In the genomic region with DNA sequence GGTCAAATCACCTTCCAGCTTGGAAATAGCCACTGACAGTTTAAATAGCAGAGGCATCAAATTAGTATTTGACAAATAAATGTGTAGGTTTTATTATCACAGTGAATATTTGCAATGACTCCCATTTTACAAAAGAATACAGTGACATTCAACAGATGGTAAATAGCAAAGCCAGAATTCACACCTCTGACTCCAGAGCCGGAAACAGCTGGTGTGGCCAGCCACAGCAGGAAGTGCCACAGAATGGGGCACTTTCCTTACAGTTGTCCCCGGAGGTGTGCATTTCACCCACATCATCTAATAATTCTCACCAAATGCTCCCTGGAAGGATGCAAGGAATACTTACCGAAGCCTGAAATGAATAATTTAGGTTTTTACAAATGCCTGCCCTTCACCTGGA, we compare ENCODE assay signal across 17 cellular contexts.
A peak's percentile ranks its signal among the peaks of the same experiment; 100 is the strongest.
DNase-seq lines count a peak whose midpoint lies in the region; ATAC-seq and TF ChIP-seq lines count a peak whose summit lies in the region.
"Had no signal": no experiment of that assay in that cellular context is flagged by ENCODE, and none has a peak within 500 bp of the region (broad histone marks: within the 10 kb centered on the region; RNA-seq: fewer than 3 reads in every experiment).

No MANE protein-coding gene starts in this region.

- TF ChIP-seq EP300 in esophagus muscularis mucosa (IDR thresholded peaks at IDR 0.05) = no peak

- no peaks in the 10 kb centered on the region for H3K36me3 ChIP-seq in esophagus muscularis mucosa
- H3K36me3 ChIP-seq in spleen = no peaks in the 10 kb centered on the region
- H3K36me3 ChIP-seq: HAP-1 had no signal

- H3K4me1 ChIP-seq in esophagus muscularis mucosa (no peaks in the 10 kb centered on the region), spleen (peaks cover 0 to 5% (median 2%) of the 10 kb centered on the region in 6 donors)
- H3K4me1 ChIP-seq: Caco-2, HAP-1 had no signal

- peak; percentile 28 for DNase-seq in NCI-H146 (lab: John Stamatoyannopoulos, UW)
- DNase-seq in NCI-H146 treated with DMSO at 0.1 percent for 48 hours (lab: John Stamatoyannopoulos, UW; ENCODE audit: unreplicated experiment) = no peak
- DNase-seq in KBM-7 = peak; percentile 7
- peak; percentile 39 for DNase-seq in esophagus muscularis mucosa (ENCODE audit: extremely low spot score)
- DNase-seq in spleen = no peak
- DNase-seq in iPS-NIHi11 (ENCODE audit: low spot score) = no peak
- DNase-seq: 8988T; C1 segment of cervical spinal cord; Caco-2; CD4-positive, alpha-beta T cell; DMS79; GF-D8; GM23248 had no signal

- WGBS in esophagus muscularis mucosa = 76% methylated on average over 3 of the region's 3 CpGs
- 36 to 59% (median 53%) methylated on average over 3 of the region's 3 CpGs for WGBS in spleen, 5 donors

- H3K9me3 ChIP-seq in esophagus muscularis mucosa (no peaks in the 10 kb centered on the region), spleen (peaks cover 0 to 4% (median 0%) of the 10 kb centered on the region in 8 donors)
- H3K9me3 ChIP-seq: Caco-2, HAP-1 had no signal

- H3K27ac ChIP-seq in esophagus muscularis mucosa (replicated peaks in 1 of 4) (no peak overlapping the region), spleen (peak overlapping the region in 6 of 8 donors; percentile 36 to 75 (median 66))
- H3K27ac ChIP-seq: GM23248 had no signal

- intact Hi-C loops in esophagus muscularis mucosa (cut with DNase I) = no loop called here
- intact Hi-C loops in spleen (cut with DNase I; ENCODE audit: low total_unique reads) = no loop called here

- TF ChIP-seq POLR2A in esophagus muscularis mucosa (IDR thresholded peaks at IDR 0.05; ENCODE audit: low read depth) = no peak
- TF ChIP-seq POLR2A in spleen (IDR thresholded peaks at IDR 0.05) = no peak

- in situ Hi-C loops in KBM-7 (cut with MboI; ENCODE audit: low pct_unique_long_range_greater_than_20kb, low sequenced_read_pairs) = no loop called here

- no peak overlapping the region for H3K4me3 ChIP-seq in esophagus muscularis mucosa
- H3K4me3 ChIP-seq in spleen = no peak overlapping the region
- H3K4me3 ChIP-seq: GM23248, HAP-1, K562 had no signal

- H3K27me3 ChIP-seq in esophagus muscularis mucosa (no peaks in the 10 kb centered on the region), spleen (replicated peaks in 1 of 7) (no peaks in the 10 kb centered on the region)

- TF ChIP-seq CTCF in esophagus muscularis mucosa (IDR thresholded peaks at IDR 0.05) (no peak), spleen (IDR thresholded peaks at IDR 0.05 in 8 of 11, conservative IDR thresholded peaks at IDR 0.05 in 3 of 11) (no peak)

- ATAC-seq in GM21381 (IDR thresholded peaks at IDR 0.05; ENCODE audit: unreplicated experiment) (no peak), GM18907 (IDR thresholded peaks at IDR 0.05; ENCODE audit: unreplicated experiment) (no peak)
- ATAC-seq: K562 had no signal

Comparison
In these comparisons a context has a peak if more than half of its experiments do, and no peak if none do; other contexts are left out.
1. DNase-seq: peak in NCI-H146 (single experiment), KBM-7 (single experiment) and esophagus muscularis mucosa (single experiment); none in NCI-H146 treated with DMSO at 0.1 percent for 48 hours (single experiment), spleen (single experiment) and iPS-NIHi11 (single experiment).
2. H3K27ac ChIP-seq: peak in spleen (6 of 8); none in esophagus muscularis mucosa (0 of 4).